ENCODE assay signal across 17 cellular contexts in genomic region chr1:151859814-151860405, GRCh38. TPM values are rescaled to one million over a fixed set of nuclear protein-coding genes. Genes with fewer than 3 reads are reported as not detected.
"Had no signal": no experiment of that assay in that cellular context is flagged by ENCODE, and none has a peak within 500 bp of the region (broad histone marks: within the 10 kb centered on the region; RNA-seq: fewer than 3 reads in every experiment).

No MANE protein-coding gene starts in this region.

- H3K27ac Mint-ChIP-seq: activated CD8-positive, alpha-beta T cell treated with anti-CD3 and anti-CD28 coated beads for 36 hours; activated naive CD4-positive, alpha-beta T cell treated with anti-CD3 and anti-CD28 coated beads, Interleukin-2, amount 10 ng/mL, durations not matched to agents 7 days and 5 days had no signal

- H3K27me3 ChIP-seq: heart right ventricle, left lung, tibial nerve had no signal

- H3K4me3 Mint-ChIP-seq: activated CD8-positive, alpha-beta T cell treated with anti-CD3 and anti-CD28 coated beads for 36 hours; activated naive CD4-positive, alpha-beta T cell treated with anti-CD3 and anti-CD28 coated beads, Interleukin-2, amount 10 ng/mL, durations not matched to agents 7 days and 5 days had no signal

- H3K4me1 Mint-ChIP-seq: activated naive CD4-positive, alpha-beta T cell treated with anti-CD3 and anti-CD28 coated beads, Interleukin-2, amount 10 ng/mL, durations not matched to agents 7 days and 5 days had no signal

- ATAC-seq: activated CD8-positive, alpha-beta T cell treated with anti-CD3 and anti-CD28 coated beads for 36 hours; left lung had no signal

- H3K4me3 ChIP-seq: coronary artery, heart right ventricle, left lung, tibial nerve had no signal

- H2AFZ ChIP-seq: parathyroid adenoma had no signal

- H3K27ac ChIP-seq: coronary artery, heart right ventricle, left lung, parathyroid adenoma, tibial nerve had no signal

- H3K79me2 ChIP-seq: parathyroid adenoma had no signal

- H3K27me3 Mint-ChIP-seq: activated CD8-positive, alpha-beta T cell treated with anti-CD3 and anti-CD28 coated beads for 36 hours had no signal

- H3K9me3 Mint-ChIP-seq: activated CD8-positive, alpha-beta T cell treated with anti-CD3 and anti-CD28 coated beads for 36 hours; activated naive CD4-positive, alpha-beta T cell treated with anti-CD3 and anti-CD28 coated beads, Interleukin-2, amount 10 ng/mL, durations not matched to agents 7 days and 5 days had no signal

- H3K9ac ChIP-seq: parathyroid adenoma had no signal

- DNase-seq: activated CD8-positive, alpha-beta memory T cell treated with anti-CD3 and anti-CD28 coated beads, Interleukin-2, amount 50 U/mL, for 48 hours; activated CD8-positive, alpha-beta T cell treated with anti-CD3 and anti-CD28 coated beads for 36 hours; activated naive CD4-positive, alpha-beta T cell treated with anti-CD3 and anti-CD28 coated beads, Interleukin-2, amount 10 ng/mL, durations not matched to agents 7 days and 5 days; caudate nucleus; effector CD4-positive, alpha-beta T cell; foreskin melanocyte; heart right ventricle; left lung; mesenchymal stem cell; T-helper 9 cell had no signal

- H3K4me1 ChIP-seq: parathyroid adenoma, tibial nerve had no signal

- H3K36me3 Mint-ChIP-seq: activated naive CD4-positive, alpha-beta T cell treated with anti-CD3 and anti-CD28 coated beads, Interleukin-2, amount 10 ng/mL, durations not matched to agents 7 days and 5 days had no signal

- H3K9me3 ChIP-seq: heart right ventricle, left lung, tibial nerve had no signal

- H3K36me3 ChIP-seq: heart right ventricle, left lung, tibial nerve had no signal

RNA-seq across cellular contexts. Expression of gene THEM5, which starts 6.4 kb away (rescaled TPM):
- total RNA-seq: activated CD8-positive, alpha-beta T cell treated with anti-CD3 and anti-CD28 coated beads for 36 hours; left lung; renal cortical epithelial cell; skeletal muscle tissue; tibial nerve had no signal
- polyA plus RNA-seq: adipose tissue, heart right ventricle, neural cell had no signal

RNA-seq across cellular contexts. Expression of gene C2CD4D, which starts 20.3 kb away (rescaled TPM):
- total RNA-seq: heart right ventricle, renal cortical epithelial cell, skeletal muscle tissue had no signal
- polyA plus RNA-seq: neural cell had no signal

RNA-seq across cellular contexts. Expression of gene LINGO4, which starts 54.7 kb away (rescaled TPM):
- total RNA-seq: activated CD8-positive, alpha-beta T cell treated with anti-CD3 and anti-CD28 coated beads for 36 hours; tibial nerve had no signal
- polyA plus RNA-seq: neural cell had no signal
